In the genomic region with DNA sequence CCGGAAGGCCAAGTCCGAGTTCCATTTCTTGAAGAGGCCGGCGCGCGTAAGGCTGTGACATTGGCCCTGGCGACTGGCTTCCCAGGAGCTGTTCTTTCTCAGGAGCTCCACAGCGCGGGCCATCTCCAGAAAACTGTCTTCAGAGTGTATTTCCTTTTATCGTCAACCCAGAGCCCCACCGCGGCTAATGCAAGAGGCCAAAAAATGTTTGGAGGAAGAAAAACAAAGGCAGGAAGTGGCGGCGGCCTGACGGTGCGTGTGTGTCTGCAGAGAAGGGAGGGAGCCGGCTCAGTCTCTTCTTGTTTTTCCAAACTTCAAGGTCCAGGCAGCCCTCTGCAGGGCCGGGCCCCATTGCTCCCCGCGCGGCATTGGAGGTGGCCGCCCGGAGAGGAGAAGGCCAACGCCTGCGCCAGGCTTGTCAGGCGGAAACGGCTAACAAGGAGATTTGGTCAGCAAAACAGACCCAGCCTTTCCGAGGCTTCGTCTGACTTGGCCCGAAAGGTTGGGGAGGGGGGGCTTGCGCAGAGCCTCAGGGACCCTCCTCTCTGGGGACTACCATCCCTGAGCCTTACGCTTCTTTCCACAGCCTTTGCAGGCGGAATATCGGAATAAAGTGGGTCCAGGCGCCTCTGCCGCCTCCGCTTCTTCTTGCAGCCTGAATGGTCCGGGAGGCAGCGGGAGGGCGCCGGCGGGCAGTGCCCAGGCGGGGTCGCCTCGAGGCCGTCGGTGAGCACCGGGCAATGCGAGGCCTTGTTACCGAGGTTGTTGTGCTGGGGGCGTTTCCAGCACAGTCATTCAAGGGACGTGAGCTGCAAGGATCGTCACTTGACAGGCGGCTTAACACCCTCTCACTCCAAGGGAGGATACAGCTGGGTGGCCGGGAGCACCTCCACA, we compare ENCODE assay signal across 8 cellular contexts. TPM values are rescaled to one million over a fixed set of nuclear protein-coding genes. Genes with fewer than 3 reads are reported as not detected.
A peak's percentile ranks its signal among the peaks of the same experiment; 100 is the strongest.
DNase-seq lines count a peak whose midpoint lies in the region; ATAC-seq and TF ChIP-seq lines count a peak whose summit lies in the region.

No MANE protein-coding gene starts in this region.

- H3K27me3 Mint-ChIP-seq in activated T-cell treated with anti-CD3 and anti-CD28 coated beads, Interleukin-2, amount 50 U/mL, for 4 hours (ENCODE audit: low read depth): peaks cover 90% of the 10 kb centered on the region
- H3K27me3 Mint-ChIP-seq in immature natural killer cell (ENCODE audit: low read depth in 3 of 3): peaks cover 67 to 79% (median 79%) of the 10 kb centered on the region in 3 donors

- no peak overlapping the region for H3K9ac ChIP-seq in HUES64 (ENCODE audit: low read depth, low read length)

- H3K4me1 Mint-ChIP-seq in activated T-cell treated with anti-CD3 and anti-CD28 coated beads, Interleukin-2, amount 50 U/mL, for 4 hours (ENCODE audit: low read depth): peaks cover 49% of the 10 kb centered on the region
- H3K4me1 Mint-ChIP-seq in immature natural killer cell: peaks cover 62 to 72% of the 10 kb centered on the region in 2 donors

- peak overlapping the region in 1 of 6 donors; percentile 57 for H3K27ac Mint-ChIP-seq in immature natural killer cell

- ATAC-seq in activated T-cell treated with anti-CD3 and anti-CD28 coated beads, Interleukin-2, amount 50 U/mL, for 4 hours: no peak

- H3K4me1 ChIP-seq in HUES64 (ENCODE audit: insufficient read depth, low read length) (peaks cover 5% of the 10 kb centered on the region; the same call in 1 of the 2 replicates), SJCRH30 (no peaks in the 10 kb centered on the region)

- no peak for TF ChIP-seq CTCF in GM13976 (IDR thresholded peaks at IDR 0.05; ENCODE audit: borderline replicate concordance, control extremely low read depth, extremely low read depth, insufficient read depth, missing control alignments)

- H3K27ac ChIP-seq in HUES64 (ENCODE audit: low read depth, low read length) (no peak overlapping the region), SJCRH30 (no peak overlapping the region)

- H3K27me3 ChIP-seq in HUES64 (ENCODE audit: insufficient read depth, low read length) (peaks cover 100% of the 10 kb centered on the region), SJCRH30 (no peaks in the 10 kb centered on the region)

- no peaks in the 10 kb centered on the region for H3K9me3 Mint-ChIP-seq in activated T-cell treated with anti-CD3 and anti-CD28 coated beads, Interleukin-2, amount 50 U/mL, for 4 hours
- no peaks in the 10 kb centered on the region for H3K9me3 Mint-ChIP-seq in immature natural killer cell

- H3K9me3 ChIP-seq in HUES64 (ENCODE audit: insufficient read depth, low read depth, low read length) (no peaks in the 10 kb centered on the region), SJCRH30 (replicated peaks) (no peaks in the 10 kb centered on the region)

- 2% methylated on average over 55 of the region's 55 CpGs for WGBS in HUES64

- H3K36me3 ChIP-seq in HUES64 (ENCODE audit: insufficient read depth, low read length) (no peaks in the 10 kb centered on the region), SJCRH30 (no peaks in the 10 kb centered on the region)

- DNase-seq in activated T-cell treated with anti-CD3 and anti-CD28 coated beads, Interleukin-2, amount 50 U/mL, for 4 hours: no peak
- no peak for DNase-seq in immature natural killer cell
- DNase-seq in stimulated activated CD8-positive, alpha-beta memory T cell treated with anti-CD3 and anti-CD28 coated beads, Interleukin-4, amount 100 ng/mL, for 48 hours: peak; percentile 41
- no peak for DNase-seq in NCI-H1694 (lab: John Stamatoyannopoulos, UW)
- no peak for DNase-seq in GM13976 (ENCODE audit: low spot score)
- no peak for DNase-seq in SJCRH30
- DNase-seq in middle frontal gyrus (ENCODE audit: extremely low spot score, low spot score): no peak

- in situ Hi-C loops in GM13976 (cut with MboI; ENCODE audit: low sequenced_read_pairs, unreplicated experiment): no loop called here

- peak overlapping the region; percentile 68 for H3K4me3 Mint-ChIP-seq in activated T-cell treated with anti-CD3 and anti-CD28 coated beads, Interleukin-2, amount 50 U/mL, for 4 hours
- H3K4me3 Mint-ChIP-seq in immature natural killer cell: peak overlapping the region; percentile 72 to 93 (median 85)

- H3K36me3 Mint-ChIP-seq in activated T-cell treated with anti-CD3 and anti-CD28 coated beads, Interleukin-2, amount 50 U/mL, for 4 hours (ENCODE audit: insufficient read depth): no peaks in the 10 kb centered on the region
- no peaks in the 10 kb centered on the region for H3K36me3 Mint-ChIP-seq in immature natural killer cell

- H3K4me3 ChIP-seq in HUES64 (ENCODE audit: low read length): peak overlapping the region; percentile 5; the same call in 1 of the 2 replicates
- no peak overlapping the region for H3K4me3 ChIP-seq in SJCRH30

RNA-seq across cellular contexts. Expression of a gene that starts 3.9 kb away (rescaled TPM):
- polyA plus RNA-seq in HUES64 (2013, experiment 1 of 2): not detected
- polyA plus RNA-seq in HUES64 (2013, experiment 2 of 2): 0.19 TPM
- not detected for total RNA-seq in activated T-cell treated with anti-CD3 and anti-CD28 coated beads, Interleukin-2, amount 50 U/mL, for 4 hours
- not detected for polyA plus RNA-seq in immature natural killer cell
- 5.0 and 5.8 TPM in 2 replicates for total RNA-seq in SJCRH30 (2014; rRNA removed; shearing (Covaris generic))

RNA-seq across cellular contexts. Expression of a gene that starts 11.0 kb away (rescaled TPM):
- 0.05 TPM for polyA plus RNA-seq in HUES64 (2013, experiment 1 of 2)
- polyA plus RNA-seq in HUES64 (2013, experiment 2 of 2): 0.06 TPM
- total RNA-seq in activated T-cell treated with anti-CD3 and anti-CD28 coated beads, Interleukin-2, amount 50 U/mL, for 4 hours: not detected
- not detected for polyA plus RNA-seq in immature natural killer cell
- total RNA-seq in SJCRH30 (2014; rRNA removed; shearing (Covaris generic)): 1.6 and 1.7 TPM in 2 replicates

RNA-seq across cellular contexts. Expression of a gene that starts 14.8 kb away (rescaled TPM):
- polyA plus RNA-seq in HUES64 (2013, experiment 1 of 2): 1.2 TPM
- 1.7 TPM for polyA plus RNA-seq in HUES64 (2013, experiment 2 of 2)
- under 1 TPM; 0.08 to 0.14 (median 0.10) TPM for total RNA-seq in activated T-cell treated with anti-CD3 and anti-CD28 coated beads, Interleukin-2, amount 50 U/mL, for 4 hours
- polyA plus RNA-seq in immature natural killer cell: 10 to 100 TPM in 1 of 3 donors, 1 to 10 TPM in 2; 4.2 to 17.3 (median 6.2) TPM
- 16.2 and 17.2 TPM in 2 replicates for total RNA-seq in SJCRH30 (2014; rRNA removed; shearing (Covaris generic))

RNA-seq across cellular contexts. Expression of a gene that starts 23.6 kb away (rescaled TPM):
- polyA plus RNA-seq in HUES64 (2013, experiment 1 of 2): 2.2 TPM
- polyA plus RNA-seq in HUES64 (2013, experiment 2 of 2): 2.6 TPM
- under 1 TPM in 2 of 3 donors, not detected in 1; 0.28 to 0.76 TPM for total RNA-seq in activated T-cell treated with anti-CD3 and anti-CD28 coated beads, Interleukin-2, amount 50 U/mL, for 4 hours
- 1 to 10 TPM; 1.6 to 3.1 (median 1.8) TPM for polyA plus RNA-seq in immature natural killer cell
- total RNA-seq in SJCRH30 (2014; rRNA removed; shearing (Covaris generic)): 0.10 and 0.30 TPM in 2 replicates

RNA-seq across cellular contexts. Expression of a gene that starts 32.4 kb away (rescaled TPM):
- 2.0 TPM for polyA plus RNA-seq in HUES64 (2013, experiment 1 of 2)
- polyA plus RNA-seq in HUES64 (2013, experiment 2 of 2): 7.4 TPM
- total RNA-seq in activated T-cell treated with anti-CD3 and anti-CD28 coated beads, Interleukin-2, amount 50 U/mL, for 4 hours: not detected
- 1 to 10 TPM in 2 of 3 donors, not detected in 1; 1.0 to 4.2 TPM for polyA plus RNA-seq in immature natural killer cell
- total RNA-seq in SJCRH30 (2014; rRNA removed; shearing (Covaris generic)): 38.6 and 40.4 TPM in 2 replicates

Comparison
In these comparisons a context has a peak if more than half of its experiments do, and no peak if none do; other contexts are left out.
1. RNA of a gene that starts 14.8 kb away (total RNA-seq): 16.2 to 17.2 TPM in SJCRH30; 0.08 to 0.14 TPM in activated T-cell treated with anti-CD3 and anti-CD28 coated beads, Interleukin-2, amount 50 U/mL, for 4 hours; every median in the first group is over 10 times any median in the second.